Comparison of ENCODE assay signal across 6 cellular contexts in the genomic region with DNA sequence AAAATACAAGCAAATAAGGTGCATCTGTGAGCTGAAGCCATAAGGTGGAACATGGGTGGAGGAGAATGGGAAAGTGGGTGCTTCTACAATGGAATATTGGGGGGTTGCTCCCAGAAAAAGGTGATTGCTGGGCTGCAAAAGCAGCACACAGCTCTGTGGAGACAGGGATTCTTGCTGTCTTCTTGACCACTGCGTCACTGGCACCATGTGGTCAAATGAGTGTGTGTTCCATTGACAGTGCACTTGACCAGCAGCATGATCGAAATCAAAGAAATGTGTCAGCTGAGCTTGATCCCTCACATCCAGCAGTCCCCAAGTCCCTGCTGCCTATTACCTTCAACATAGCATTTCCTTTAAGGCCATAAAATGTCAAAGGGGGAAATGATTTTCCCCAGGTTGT. TPM values are rescaled to one million over a fixed set of nuclear protein-coding genes. Genes with fewer than 3 reads are reported as not detected.
"Had no signal": no experiment of that assay in that cellular context is flagged by ENCODE, and none has a peak within 500 bp of the region (broad histone marks: within the 10 kb centered on the region; RNA-seq: fewer than 3 reads in every experiment).

No MANE protein-coding gene starts in this region.

- H3K4me3 Mint-ChIP-seq: GM23338, H9 had no signal

- H3K4me3 ChIP-seq: GM23338, K562 had no signal

- H3K4me1 Mint-ChIP-seq: GM23338, H9 had no signal

- ATAC-seq: GM23338, K562 had no signal

- H3K27ac Mint-ChIP-seq: GM23338, H9 had no signal

- DNase-seq: H9, HCEC 1CT, IMR-90 had no signal

RNA-seq across cellular contexts. Expression of a gene that starts 56.2 kb away (rescaled TPM):
- total RNA-seq: HT-29, IMR-90, K562 had no signal
